Comparison of ENCODE assay signal across 9 cellular contexts in the genomic region with DNA sequence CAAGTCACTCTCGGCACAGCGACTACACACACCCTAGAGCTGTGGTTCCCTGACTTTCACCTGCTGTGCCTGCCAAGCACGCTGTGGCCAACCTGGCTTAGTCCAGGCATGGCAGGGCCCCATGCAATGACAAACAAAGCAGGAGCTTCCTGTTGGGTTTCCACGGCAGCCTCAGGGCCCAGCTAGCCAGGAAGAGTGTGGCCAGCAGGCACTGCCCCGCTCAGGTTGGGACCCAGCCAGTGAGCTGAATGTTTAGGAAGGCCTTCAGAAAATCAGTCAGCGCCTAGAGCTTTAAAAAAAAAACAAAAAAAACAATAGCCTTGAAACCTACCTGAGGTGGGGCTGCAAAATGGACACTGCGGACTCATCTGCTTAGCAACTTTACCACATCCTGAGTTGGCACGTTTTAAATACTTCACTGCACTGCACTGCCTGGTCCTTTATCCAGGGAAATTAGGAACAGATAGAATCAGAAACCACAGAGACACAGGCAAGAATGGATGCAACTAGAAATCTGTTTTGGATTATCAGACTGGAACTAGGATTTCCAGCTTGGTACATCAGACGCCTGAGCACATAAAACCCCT. TPM values are rescaled to one million over a fixed set of nuclear protein-coding genes. Genes with fewer than 3 reads are reported as not detected.
DNase-seq lines count a peak whose midpoint lies in the region; ATAC-seq and TF ChIP-seq lines count a peak whose summit lies in the region.
"Had no signal": no experiment of that assay in that cellular context is flagged by ENCODE, and none has a peak within 500 bp of the region (broad histone marks: within the 10 kb centered on the region; RNA-seq: fewer than 3 reads in every experiment).

No MANE protein-coding gene starts in this region.

- CTCF ChIA-PET in activated CD4-positive, alpha-beta T cell treated with anti-CD3 and anti-CD28 coated beads for 36 hours (lab: Charles Lee): interaction anchor here (0.7 to 0.8 kb wide), 2 partner anchors 72 to 358 kb away, joined by 4 read pairs; no protein-coding TSS in a partner anchor

- no peak for ATAC-seq in activated CD4-positive, alpha-beta T cell treated with anti-CD3 and anti-CD28 coated beads for 36 hours
- ATAC-seq in HG02678 (IDR thresholded peaks at IDR 0.05; ENCODE audit: unreplicated experiment): no peak

- H3K9me3 Mint-ChIP-seq in activated CD4-positive, alpha-beta T cell treated with anti-CD3 and anti-CD28 coated beads for 36 hours (ENCODE audit: low read depth): peaks cover 2% of the 10 kb centered on the region
- H3K9me3 Mint-ChIP-seq: stimulated activated naive CD8-positive, alpha-beta T cell treated with anti-CD3 and anti-CD28 coated beads, Interleukin-15, Interleukin-2, amounts not matched to agents 100 ng/mL and 50 ng/mL, for 24 hours had no signal

- DNase-seq in AG09319 (ENCODE audit: extremely low read depth, low read depth) (peak; percentile 73), NCI-H146 (lab: John Stamatoyannopoulos, UW) (peak; percentile 68), cerebellum (ENCODE audit: low spot score) (peak; percentile 69), lung microvascular endothelial cell (ENCODE audit: low read depth in 2 of 2) (peak; percentile 49 to 91), NCI-H2171 (lab: John Stamatoyannopoulos, UW) (no peak), NCI-H524 treated with DMSO at 0.1 percent for 48 hours (lab: John Stamatoyannopoulos, UW) (no peak)
- DNase-seq in activated CD4-positive, alpha-beta T cell treated with anti-CD3 and anti-CD28 coated beads for 36 hours: no peak

- H3K27me3 Mint-ChIP-seq in activated CD4-positive, alpha-beta T cell treated with anti-CD3 and anti-CD28 coated beads for 36 hours: peaks cover 4% of the 10 kb centered on the region
- H3K27me3 Mint-ChIP-seq: stimulated activated naive CD8-positive, alpha-beta T cell treated with anti-CD3 and anti-CD28 coated beads, Interleukin-15, Interleukin-2, amounts not matched to agents 100 ng/mL and 50 ng/mL, for 24 hours had no signal

- POLR2A ChIA-PET in activated CD4-positive, alpha-beta T cell treated with anti-CD3 and anti-CD28 coated beads for 36 hours (lab: Charles Lee): no interaction called here

- H3K4me3 Mint-ChIP-seq in activated CD4-positive, alpha-beta T cell treated with anti-CD3 and anti-CD28 coated beads for 36 hours: no peak overlapping the region
- H3K4me3 Mint-ChIP-seq: stimulated activated naive CD8-positive, alpha-beta T cell treated with anti-CD3 and anti-CD28 coated beads, Interleukin-15, Interleukin-2, amounts not matched to agents 100 ng/mL and 50 ng/mL, for 24 hours had no signal

- H3K27ac Mint-ChIP-seq in activated CD4-positive, alpha-beta T cell treated with anti-CD3 and anti-CD28 coated beads for 36 hours: no peak overlapping the region

- intact Hi-C loops in activated CD4-positive, alpha-beta T cell treated with anti-CD3 and anti-CD28 coated beads for 36 hours (cut with DNase I, micrococcal nuclease): loop anchor here in 1 of 2 experiments (5.0 kb wide), 1 partner anchor 322 kb away; no protein-coding TSS in a partner anchor

- H3K36me3 Mint-ChIP-seq in activated CD4-positive, alpha-beta T cell treated with anti-CD3 and anti-CD28 coated beads for 36 hours (ENCODE audit: low read depth): no peaks in the 10 kb centered on the region

- no peak for TF ChIP-seq CTCF in AG09319 (IDR thresholded peaks at IDR 0.05; ENCODE audit: low read depth, low read length)

- peaks cover 9% of the 10 kb centered on the region for H3K4me1 Mint-ChIP-seq in activated CD4-positive, alpha-beta T cell treated with anti-CD3 and anti-CD28 coated beads for 36 hours

RNA-seq across cellular contexts. Expression of a gene that starts 36.3 kb away (rescaled TPM):
- total RNA-seq in cerebellum (not detected), lung microvascular endothelial cell (not detected in 2 replicates)
- not detected for total RNA-seq in activated CD4-positive, alpha-beta T cell treated with anti-CD3 and anti-CD28 coated beads for 36 hours

Comparison
In these comparisons a context has a peak if more than half of its experiments do, and no peak if none do; other contexts are left out.
1. DNase-seq: peak in AG09319 (single experiment), NCI-H146 (single experiment), cerebellum (single experiment) and lung microvascular endothelial cell (2 of 2); none in NCI-H2171 (single experiment), NCI-H524 treated with DMSO at 0.1 percent for 48 hours (single experiment) and activated CD4-positive, alpha-beta T cell treated with anti-CD3 and anti-CD28 coated beads for 36 hours (single experiment).